In the genomic region with DNA sequence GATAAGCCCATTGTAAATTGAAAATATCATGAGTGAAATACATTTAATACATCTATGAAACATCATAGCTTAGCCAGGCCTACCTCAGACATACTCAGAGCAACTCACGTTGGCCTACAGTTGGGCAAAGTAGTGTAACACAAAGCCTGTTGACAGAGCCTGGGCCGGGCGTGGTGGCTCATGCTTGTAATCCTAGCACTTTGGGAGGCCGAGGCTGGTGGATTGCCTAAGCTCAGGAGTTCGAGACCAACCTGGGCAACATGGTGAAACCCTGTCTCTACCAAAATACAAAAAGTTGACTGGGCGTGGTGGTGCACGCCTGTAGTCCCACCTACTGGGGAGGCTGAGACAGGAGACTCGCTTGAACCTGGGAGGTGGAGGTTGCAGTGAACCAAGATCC, we compare ENCODE assay signal across 3 cellular contexts. TPM values are rescaled to one million over a fixed set of nuclear protein-coding genes. Genes with fewer than 3 reads are reported as not detected.
"Had no signal": no experiment of that assay in that cellular context is flagged by ENCODE, and none has a peak within 500 bp of the region (broad histone marks: within the 10 kb centered on the region; RNA-seq: fewer than 3 reads in every experiment).

No MANE protein-coding gene starts in this region.

RNA-seq across cellular contexts. Expression of gene STARD6, which starts 58.7 kb away (rescaled TPM):
- total RNA-seq: LHCN-M2, M059J, MCF 10A had no signal
